ENCODE assay signal across 1 cellular context in the genomic region with DNA sequence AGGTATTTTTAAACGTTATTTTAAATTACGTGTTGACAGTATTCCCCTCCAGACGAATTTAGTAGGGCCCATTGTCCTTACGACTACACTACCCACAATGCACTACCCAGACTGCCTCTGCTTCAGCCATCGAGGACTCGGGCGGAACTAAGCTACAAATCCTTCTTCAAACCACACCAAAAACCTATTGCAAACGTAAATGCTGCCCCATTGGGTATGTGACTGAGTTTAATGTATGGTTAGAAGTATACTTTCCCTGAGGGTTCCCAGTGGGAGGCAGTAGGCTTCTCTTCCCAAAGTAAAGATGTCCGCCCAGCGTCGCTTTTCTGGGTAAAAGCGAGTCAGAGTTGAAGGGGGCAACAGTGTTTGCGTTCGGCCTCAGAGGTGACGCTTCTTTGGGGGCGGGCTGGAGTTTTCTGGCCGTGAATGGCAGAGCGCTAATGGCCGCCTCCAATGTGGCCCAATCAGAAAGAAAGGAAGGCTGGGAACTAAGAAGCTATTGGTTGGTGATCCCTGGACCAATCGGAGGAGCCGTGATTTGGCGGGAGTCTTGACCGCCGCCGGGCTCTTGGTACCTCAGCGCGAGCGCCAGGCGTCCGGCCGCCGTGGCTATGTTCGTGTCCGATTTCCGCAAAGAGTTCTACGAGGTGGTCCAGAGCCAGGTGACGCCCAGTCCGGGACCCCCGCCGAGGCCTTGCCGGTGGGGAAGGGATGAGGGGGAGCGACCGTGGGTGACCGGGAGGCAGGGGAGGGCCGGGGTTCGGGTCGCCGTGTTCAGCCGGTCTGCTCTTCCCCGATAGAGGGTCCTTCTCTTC.
TF ChIP-seq lines count a peak whose summit lies in the region.

A gene with protein sequence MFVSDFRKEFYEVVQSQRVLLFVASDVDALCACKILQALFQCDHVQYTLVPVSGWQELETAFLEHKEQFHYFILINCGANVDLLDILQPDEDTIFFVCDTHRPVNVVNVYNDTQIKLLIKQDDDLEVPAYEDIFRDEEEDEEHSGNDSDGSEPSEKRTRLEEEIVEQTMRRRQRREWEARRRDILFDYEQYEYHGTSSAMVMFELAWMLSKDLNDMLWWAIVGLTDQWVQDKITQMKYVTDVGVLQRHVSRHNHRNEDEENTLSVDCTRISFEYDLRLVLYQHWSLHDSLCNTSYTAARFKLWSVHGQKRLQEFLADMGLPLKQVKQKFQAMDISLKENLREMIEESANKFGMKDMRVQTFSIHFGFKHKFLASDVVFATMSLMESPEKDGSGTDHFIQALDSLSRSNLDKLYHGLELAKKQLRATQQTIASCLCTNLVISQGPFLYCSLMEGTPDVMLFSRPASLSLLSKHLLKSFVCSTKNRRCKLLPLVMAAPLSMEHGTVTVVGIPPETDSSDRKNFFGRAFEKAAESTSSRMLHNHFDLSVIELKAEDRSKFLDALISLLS (plus strand): TSS at position 563 of the 815 bp plus-strand sequence. CDS start 49 bp downstream, at position 612.

TF ChIP-seq in HepG2, 621 proteins besides CTCF, POLR2A, EP300 and RAD21 (continued from another document and continues in another):
- TF ChIP-seq, protein P1, sequence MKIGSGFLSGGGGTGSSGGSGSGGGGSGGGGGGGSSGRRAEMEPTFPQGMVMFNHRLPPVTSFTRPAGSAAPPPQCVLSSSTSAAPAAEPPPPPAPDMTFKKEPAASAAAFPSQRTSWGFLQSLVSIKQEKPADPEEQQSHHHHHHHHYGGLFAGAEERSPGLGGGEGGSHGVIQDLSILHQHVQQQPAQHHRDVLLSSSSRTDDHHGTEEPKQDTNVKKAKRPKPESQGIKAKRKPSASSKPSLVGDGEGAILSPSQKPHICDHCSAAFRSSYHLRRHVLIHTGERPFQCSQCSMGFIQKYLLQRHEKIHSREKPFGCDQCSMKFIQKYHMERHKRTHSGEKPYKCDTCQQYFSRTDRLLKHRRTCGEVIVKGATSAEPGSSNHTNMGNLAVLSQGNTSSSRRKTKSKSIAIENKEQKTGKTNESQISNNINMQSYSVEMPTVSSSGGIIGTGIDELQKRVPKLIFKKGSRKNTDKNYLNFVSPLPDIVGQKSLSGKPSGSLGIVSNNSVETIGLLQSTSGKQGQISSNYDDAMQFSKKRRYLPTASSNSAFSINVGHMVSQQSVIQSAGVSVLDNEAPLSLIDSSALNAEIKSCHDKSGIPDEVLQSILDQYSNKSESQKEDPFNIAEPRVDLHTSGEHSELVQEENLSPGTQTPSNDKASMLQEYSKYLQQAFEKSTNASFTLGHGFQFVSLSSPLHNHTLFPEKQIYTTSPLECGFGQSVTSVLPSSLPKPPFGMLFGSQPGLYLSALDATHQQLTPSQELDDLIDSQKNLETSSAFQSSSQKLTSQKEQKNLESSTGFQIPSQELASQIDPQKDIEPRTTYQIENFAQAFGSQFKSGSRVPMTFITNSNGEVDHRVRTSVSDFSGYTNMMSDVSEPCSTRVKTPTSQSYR (CRISPR knock-in tag; IDR thresholded peaks at IDR 0.05; ENCODE audit: borderline replicate concordance) = no peak
- TF ChIP-seq, protein P2, sequence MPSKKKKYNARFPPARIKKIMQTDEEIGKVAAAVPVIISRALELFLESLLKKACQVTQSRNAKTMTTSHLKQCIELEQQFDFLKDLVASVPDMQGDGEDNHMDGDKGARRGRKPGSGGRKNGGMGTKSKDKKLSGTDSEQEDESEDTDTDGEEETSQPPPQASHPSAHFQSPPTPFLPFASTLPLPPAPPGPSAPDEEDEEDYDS (CRISPR knock-in tag; IDR thresholded peaks at IDR 0.05) = no peak
- TF ChIP-seq TRIM24 (CRISPR knock-in tag; IDR thresholded peaks at IDR 0.05) (no peak), ZNF670 (CRISPR knock-in tag; IDR thresholded peaks at IDR 0.05; ENCODE audit: borderline replicate concordance) (no peak), YEATS4 (CRISPR knock-in tag; IDR thresholded peaks at IDR 0.05; ENCODE audit: borderline replicate concordance) (0 out of 2 replicates have a peak, but pooled peaks have one; percentile 4), SRSF9 (IDR thresholded peaks at IDR 0.05; ENCODE audit: borderline replicate concordance, insufficient read depth, low read depth, low read length, poor library complexity, severe bottlenecking) (no peak), SRSF4 (IDR thresholded peaks at IDR 0.05; ENCODE audit: low read depth, low read length, poor library complexity, severe bottlenecking) (no peak), ZBTB42 (CRISPR knock-in tag; IDR thresholded peaks at IDR 0.05) (no peak), ARNTL (CRISPR knock-in tag; IDR thresholded peaks at IDR 0.05) (no peak), ZNF251 (CRISPR knock-in tag; IDR thresholded peaks at IDR 0.05) (no peak), CENPT (CRISPR knock-in tag; IDR thresholded peaks at IDR 0.05; ENCODE audit: low read depth) (no peak), ZNF629 (CRISPR knock-in tag; conservative IDR thresholded peaks at IDR 0.05) (no peak), ONECUT2 (CRISPR knock-in tag; IDR thresholded peaks at IDR 0.05) (no peak), ZSCAN31 (CRISPR knock-in tag; IDR thresholded peaks at IDR 0.05; ENCODE audit: low read depth) (peak; percentile 58), CREB1 (IDR thresholded peaks at IDR 0.05) (peak; percentile 84), CREB1 (CRISPR knock-in tag; IDR thresholded peaks at IDR 0.05) (peak; percentile 96), ZNF451 (CRISPR knock-in tag; IDR thresholded peaks at IDR 0.05) (no peak), SMAD1 (CRISPR knock-in tag; IDR thresholded peaks at IDR 0.05; ENCODE audit: borderline replicate concordance, low read depth) (no peak), GATA4 (IDR thresholded peaks at IDR 0.05; ENCODE audit: borderline replicate concordance, low read depth) (no peak), ZNF224 (CRISPR knock-in tag; IDR thresholded peaks at IDR 0.05) (no peak), THAP11 (CRISPR knock-in tag; IDR thresholded peaks at IDR 0.05) (peak; percentile 98), NBN (conservative IDR thresholded peaks at IDR 0.05) (no peak), ZNF780A (CRISPR knock-in tag; IDR thresholded peaks at IDR 0.05) (no peak), ZNF737 (CRISPR knock-in tag; IDR thresholded peaks at IDR 0.05; ENCODE audit: borderline replicate concordance) (no peak), RFXANK (CRISPR knock-in tag; IDR thresholded peaks at IDR 0.05) (no peak), ZFP36 (IDR thresholded peaks at IDR 0.05; ENCODE audit: borderline replicate concordance, low read depth, low read length, partially characterized antibody) (no peak), PAX8 (CRISPR knock-in tag; IDR thresholded peaks at IDR 0.05; ENCODE audit: borderline replicate concordance) (no peak)
- TF ChIP-seq, protein P3, sequence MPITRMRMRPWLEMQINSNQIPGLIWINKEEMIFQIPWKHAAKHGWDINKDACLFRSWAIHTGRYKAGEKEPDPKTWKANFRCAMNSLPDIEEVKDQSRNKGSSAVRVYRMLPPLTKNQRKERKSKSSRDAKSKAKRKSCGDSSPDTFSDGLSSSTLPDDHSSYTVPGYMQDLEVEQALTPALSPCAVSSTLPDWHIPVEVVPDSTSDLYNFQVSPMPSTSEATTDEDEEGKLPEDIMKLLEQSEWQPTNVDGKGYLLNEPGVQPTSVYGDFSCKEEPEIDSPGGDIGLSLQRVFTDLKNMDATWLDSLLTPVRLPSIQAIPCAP (CRISPR knock-in tag; IDR thresholded peaks at IDR 0.05; ENCODE audit: low read depth) = no peak
- TF ChIP-seq, protein P4, sequence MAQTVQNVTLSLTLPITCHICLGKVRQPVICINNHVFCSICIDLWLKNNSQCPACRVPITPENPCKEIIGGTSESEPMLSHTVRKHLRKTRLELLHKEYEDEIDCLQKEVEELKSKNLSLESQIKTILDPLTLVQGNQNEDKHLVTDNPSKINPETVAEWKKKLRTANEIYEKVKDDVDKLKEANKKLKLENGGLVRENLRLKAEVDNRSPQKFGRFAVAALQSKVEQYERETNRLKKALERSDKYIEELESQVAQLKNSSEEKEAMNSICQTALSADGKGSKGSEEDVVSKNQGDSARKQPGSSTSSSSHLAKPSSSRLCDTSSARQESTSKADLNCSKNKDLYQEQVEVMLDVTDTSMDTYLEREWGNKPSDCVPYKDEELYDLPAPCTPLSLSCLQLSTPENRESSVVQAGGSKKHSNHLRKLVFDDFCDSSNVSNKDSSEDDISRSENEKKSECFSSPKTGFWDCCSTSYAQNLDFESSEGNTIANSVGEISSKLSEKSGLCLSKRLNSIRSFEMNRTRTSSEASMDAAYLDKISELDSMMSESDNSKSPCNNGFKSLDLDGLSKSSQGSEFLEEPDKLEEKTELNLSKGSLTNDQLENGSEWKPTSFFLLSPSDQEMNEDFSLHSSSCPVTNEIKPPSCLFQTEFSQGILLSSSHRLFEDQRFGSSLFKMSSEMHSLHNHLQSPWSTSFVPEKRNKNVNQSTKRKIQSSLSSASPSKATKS (CRISPR knock-in tag; IDR thresholded peaks at IDR 0.05) = no peak
- TF ChIP-seq, protein P5, sequence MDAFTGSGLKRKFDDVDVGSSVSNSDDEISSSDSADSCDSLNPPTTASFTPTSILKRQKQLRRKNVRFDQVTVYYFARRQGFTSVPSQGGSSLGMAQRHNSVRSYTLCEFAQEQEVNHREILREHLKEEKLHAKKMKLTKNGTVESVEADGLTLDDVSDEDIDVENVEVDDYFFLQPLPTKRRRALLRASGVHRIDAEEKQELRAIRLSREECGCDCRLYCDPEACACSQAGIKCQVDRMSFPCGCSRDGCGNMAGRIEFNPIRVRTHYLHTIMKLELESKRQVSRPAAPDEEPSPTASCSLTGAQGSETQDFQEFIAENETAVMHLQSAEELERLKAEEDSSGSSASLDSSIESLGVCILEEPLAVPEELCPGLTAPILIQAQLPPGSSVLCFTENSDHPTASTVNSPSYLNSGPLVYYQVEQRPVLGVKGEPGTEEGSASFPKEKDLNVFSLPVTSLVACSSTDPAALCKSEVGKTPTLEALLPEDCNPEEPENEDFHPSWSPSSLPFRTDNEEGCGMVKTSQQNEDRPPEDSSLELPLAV (CRISPR knock-in tag; conservative IDR thresholded peaks at IDR 0.05; ENCODE audit: low read depth) = no peak
- TF ChIP-seq, protein P6, sequence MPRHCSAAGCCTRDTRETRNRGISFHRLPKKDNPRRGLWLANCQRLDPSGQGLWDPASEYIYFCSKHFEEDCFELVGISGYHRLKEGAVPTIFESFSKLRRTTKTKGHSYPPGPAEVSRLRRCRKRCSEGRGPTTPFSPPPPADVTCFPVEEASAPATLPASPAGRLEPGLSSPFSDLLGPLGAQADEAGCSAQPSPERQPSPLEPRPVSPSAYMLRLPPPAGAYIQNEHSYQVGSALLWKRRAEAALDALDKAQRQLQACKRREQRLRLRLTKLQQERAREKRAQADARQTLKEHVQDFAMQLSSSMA (CRISPR knock-in tag; IDR thresholded peaks at IDR 0.05) = no peak
- TF ChIP-seq, protein P7, sequence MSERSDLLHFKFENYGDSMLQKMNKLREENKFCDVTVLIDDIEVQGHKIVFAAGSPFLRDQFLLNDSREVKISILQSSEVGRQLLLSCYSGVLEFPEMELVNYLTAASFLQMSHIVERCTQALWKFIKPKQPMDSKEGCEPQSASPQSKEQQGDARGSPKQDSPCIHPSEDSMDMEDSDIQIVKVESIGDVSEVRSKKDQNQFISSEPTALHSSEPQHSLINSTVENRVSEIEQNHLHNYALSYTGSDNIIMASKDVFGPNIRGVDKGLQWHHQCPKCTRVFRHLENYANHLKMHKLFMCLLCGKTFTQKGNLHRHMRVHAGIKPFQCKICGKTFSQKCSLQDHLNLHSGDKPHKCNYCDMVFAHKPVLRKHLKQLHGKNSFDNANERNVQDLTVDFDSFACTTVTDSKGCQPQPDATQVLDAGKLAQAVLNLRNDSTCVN (CRISPR knock-in tag; IDR thresholded peaks at IDR 0.05; ENCODE audit: borderline replicate concordance) = no peak
- TF ChIP-seq, protein P8, sequence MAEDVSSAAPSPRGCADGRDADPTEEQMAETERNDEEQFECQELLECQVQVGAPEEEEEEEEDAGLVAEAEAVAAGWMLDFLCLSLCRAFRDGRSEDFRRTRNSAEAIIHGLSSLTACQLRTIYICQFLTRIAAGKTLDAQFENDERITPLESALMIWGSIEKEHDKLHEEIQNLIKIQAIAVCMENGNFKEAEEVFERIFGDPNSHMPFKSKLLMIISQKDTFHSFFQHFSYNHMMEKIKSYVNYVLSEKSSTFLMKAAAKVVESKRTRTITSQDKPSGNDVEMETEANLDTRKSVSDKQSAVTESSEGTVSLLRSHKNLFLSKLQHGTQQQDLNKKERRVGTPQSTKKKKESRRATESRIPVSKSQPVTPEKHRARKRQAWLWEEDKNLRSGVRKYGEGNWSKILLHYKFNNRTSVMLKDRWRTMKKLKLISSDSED (CRISPR knock-in tag; IDR thresholded peaks at IDR 0.05) = no peak
- TF ChIP-seq, protein P9, sequence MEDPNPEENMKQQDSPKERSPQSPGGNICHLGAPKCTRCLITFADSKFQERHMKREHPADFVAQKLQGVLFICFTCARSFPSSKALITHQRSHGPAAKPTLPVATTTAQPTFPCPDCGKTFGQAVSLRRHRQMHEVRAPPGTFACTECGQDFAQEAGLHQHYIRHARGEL (CRISPR knock-in tag; IDR thresholded peaks at IDR 0.05) = no peak
- TF ChIP-seq, protein P10, sequence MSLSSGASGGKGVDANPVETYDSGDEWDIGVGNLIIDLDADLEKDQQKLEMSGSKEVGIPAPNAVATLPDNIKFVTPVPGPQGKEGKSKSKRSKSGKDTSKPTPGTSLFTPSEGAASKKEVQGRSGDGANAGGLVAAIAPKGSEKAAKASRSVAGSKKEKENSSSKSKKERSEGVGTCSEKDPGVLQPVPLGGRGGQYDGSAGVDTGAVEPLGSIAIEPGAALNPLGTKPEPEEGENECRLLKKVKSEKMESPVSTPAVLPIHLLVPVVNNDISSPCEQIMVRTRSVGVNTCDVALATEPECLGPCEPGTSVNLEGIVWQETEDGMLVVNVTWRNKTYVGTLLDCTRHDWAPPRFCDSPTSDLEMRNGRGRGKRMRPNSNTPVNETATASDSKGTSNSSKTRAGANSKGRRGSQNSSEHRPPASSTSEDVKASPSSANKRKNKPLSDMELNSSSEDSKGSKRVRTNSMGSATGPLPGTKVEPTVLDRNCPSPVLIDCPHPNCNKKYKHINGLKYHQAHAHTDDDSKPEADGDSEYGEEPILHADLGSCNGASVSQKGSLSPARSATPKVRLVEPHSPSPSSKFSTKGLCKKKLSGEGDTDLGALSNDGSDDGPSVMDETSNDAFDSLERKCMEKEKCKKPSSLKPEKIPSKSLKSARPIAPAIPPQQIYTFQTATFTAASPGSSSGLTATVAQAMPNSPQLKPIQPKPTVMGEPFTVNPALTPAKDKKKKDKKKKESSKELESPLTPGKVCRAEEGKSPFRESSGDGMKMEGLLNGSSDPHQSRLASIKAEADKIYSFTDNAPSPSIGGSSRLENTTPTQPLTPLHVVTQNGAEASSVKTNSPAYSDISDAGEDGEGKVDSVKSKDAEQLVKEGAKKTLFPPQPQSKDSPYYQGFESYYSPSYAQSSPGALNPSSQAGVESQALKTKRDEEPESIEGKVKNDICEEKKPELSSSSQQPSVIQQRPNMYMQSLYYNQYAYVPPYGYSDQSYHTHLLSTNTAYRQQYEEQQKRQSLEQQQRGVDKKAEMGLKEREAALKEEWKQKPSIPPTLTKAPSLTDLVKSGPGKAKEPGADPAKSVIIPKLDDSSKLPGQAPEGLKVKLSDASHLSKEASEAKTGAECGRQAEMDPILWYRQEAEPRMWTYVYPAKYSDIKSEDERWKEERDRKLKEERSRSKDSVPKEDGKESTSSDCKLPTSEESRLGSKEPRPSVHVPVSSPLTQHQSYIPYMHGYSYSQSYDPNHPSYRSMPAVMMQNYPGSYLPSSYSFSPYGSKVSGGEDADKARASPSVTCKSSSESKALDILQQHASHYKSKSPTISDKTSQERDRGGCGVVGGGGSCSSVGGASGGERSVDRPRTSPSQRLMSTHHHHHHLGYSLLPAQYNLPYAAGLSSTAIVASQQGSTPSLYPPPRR (CRISPR knock-in tag; IDR thresholded peaks at IDR 0.05; ENCODE audit: borderline replicate concordance) = no peak
